ENCODE assay signal across 17 cellular contexts in genomic region chr14:68888025-68888850, GRCh38.
DNase-seq lines count a peak whose midpoint lies in the region; ATAC-seq, FAIRE-seq and TF ChIP-seq lines count a peak whose summit lies in the region.
"Had no signal": no experiment of that assay in that cellular context is flagged by ENCODE, and none has a peak within 500 bp of the region (broad histone marks: within the 10 kb centered on the region; RNA-seq: fewer than 3 reads in every experiment).

No MANE protein-coding gene starts in this region.

- no peak overlapping the region for H2BK5ac ChIP-seq in H1 (ENCODE audit: low read depth, low read length)

- no peak overlapping the region for H4K5ac ChIP-seq in H1 (ENCODE audit: insufficient read length, low read depth, low read length)

- H3K79me1 ChIP-seq in H1 (ENCODE audit: low read depth, low read length), result peaks cover 4% of the 10 kb centered on the region; the same call in 1 of the 2 replicates

- H2AFZ ChIP-seq in H1 (ENCODE audit: low read length), result no peak overlapping the region
- H2AFZ ChIP-seq in HepG2 (ENCODE audit: low read length), result no peak overlapping the region
- no peak overlapping the region for H2AFZ ChIP-seq in PC-3 (ENCODE audit: low read length)

- no peak overlapping the region for H2BK15ac ChIP-seq in H1 (ENCODE audit: low read length)

- H3K9ac ChIP-seq in H1 (replicated peaks in 1 of 4; ENCODE audit: extremely low read depth in 1 of 4, low read depth in 3 of 4, low read length in 3 of 4) (no peak overlapping the region), HepG2 (ENCODE audit: insufficient read depth, low read depth, low read length) (no peak overlapping the region), PC-3 (ENCODE audit: low read length) (no peak overlapping the region)

- H2BK120ac ChIP-seq in H1 (replicated peaks; ENCODE audit: low read depth, low read length), result no peak overlapping the region

- no peak overlapping the region for H3K14ac ChIP-seq in H1 (ENCODE audit: insufficient read length)

- H3K9me2 ChIP-seq in PC-3 (replicated peaks; ENCODE audit: low read length), result no peaks in the 10 kb centered on the region

- no peak overlapping the region for H3K56ac ChIP-seq in H1 (replicated peaks; ENCODE audit: insufficient read length, low read depth, low read length)

- ATAC-seq in HepG2, result no peak
- no peak for ATAC-seq in PC-3
- ATAC-seq in GM19455 (IDR thresholded peaks at IDR 0.05; ENCODE audit: unreplicated experiment), result no peak
- ATAC-seq in HG03196 (IDR thresholded peaks at IDR 0.05; ENCODE audit: unreplicated experiment), result no peak

- H3K4me1 ChIP-seq in H1 (replicated peaks in 1 of 4; ENCODE audit: control insufficient read depth in 3 of 4, insufficient read depth in 4 of 4, low read length in 3 of 4) (no peaks in the 10 kb centered on the region), HepG2 (ENCODE audit: insufficient read depth, low read length) (peaks cover 35% of the 10 kb centered on the region), stomach (peaks cover 0 to 41% (median 6%) of the 10 kb centered on the region in 4 donors), PC-3 (ENCODE audit: insufficient read depth, low read length) (peaks cover 25% of the 10 kb centered on the region)
- H3K4me1 ChIP-seq: suprapubic skin had no signal

- POLR2A ChIA-PET in H1 (lab: Charles Lee; ENCODE audit: partially characterized antibody), result interaction anchor here (0.6 to 1.8 kb wide), 4 partner anchors 9 to 90 kb away, joined by 3 to 6 read pairs (median 4); no protein-coding TSS in a partner anchor
- POLR2A ChIA-PET in HepG2 (lab: Yijun Ruan, JAX), result no interaction called here
- POLR2A ChIA-PET in PC-3 (lab: Charles Lee; ENCODE audit: unreplicated experiment), result no interaction called here

- H3K4me3 ChIP-seq in H1 (ENCODE audit: extremely low read depth in 1 of 4, insufficient read depth in 2 of 4, low read depth in 3 of 4, low read length in 4 of 4) (no peak overlapping the region), HepG2 (replicated peaks in 1 of 3; ENCODE audit: insufficient read depth in 1 of 3, low read depth in 2 of 3, low read length in 3 of 3) (no peak overlapping the region), stomach (no peak overlapping the region), PC-3 (ENCODE audit: low read length) (no peak overlapping the region)
- H3K4me3 ChIP-seq: lung, suprapubic skin had no signal

- no peak overlapping the region for H3K18ac ChIP-seq in H1 (ENCODE audit: extremely low read depth, low read length)

- H3K9me3 ChIP-seq in H1 (ENCODE audit: insufficient read depth in 2 of 2, low read depth in 1 of 2, low read length in 1 of 2) (no peaks in the 10 kb centered on the region), HepG2 (ENCODE audit: low read length) (no peaks in the 10 kb centered on the region), stomach (no peaks in the 10 kb centered on the region), PC-3 (ENCODE audit: low read length) (no peaks in the 10 kb centered on the region)
- H3K9me3 ChIP-seq: suprapubic skin had no signal

- H3K36me3 ChIP-seq in H1 (ENCODE audit: control insufficient read depth in 2 of 4, insufficient read depth in 4 of 4, low read length in 3 of 4) (peaks cover 26 to 83% (median 66%) of the 10 kb centered on the region in 4 experiments), HepG2 (replicated peaks in 1 of 2; ENCODE audit: control insufficient read depth in 1 of 2, insufficient read depth in 2 of 2, low read length in 2 of 2) (peaks cover 45 to 81% of the 10 kb centered on the region in 2 experiments), stomach (peaks cover 70 to 93% (median 91%) of the 10 kb centered on the region in 4 donors), PC-3 (ENCODE audit: low read depth, low read length) (peaks cover 81% of the 10 kb centered on the region)

- no peak overlapping the region for H2AK5ac ChIP-seq in H1 (ENCODE audit: low read depth, low read length)

- TF ChIP-seq RAD21 in H1 (IDR thresholded peaks at IDR 0.05 in 1 of 2, conservative IDR thresholded peaks at IDR 0.05 in 1 of 2; ENCODE audit: low read depth in 2 of 2, low read length in 2 of 2) (no peak), HepG2 (CRISPR knock-in tag; IDR thresholded peaks at IDR 0.05) (no peak)

- intact Hi-C loops in HepG2 (cut with micrococcal nuclease; ENCODE audit: unreplicated experiment) (no loop called here), stomach (cut with DNase I; ENCODE audit: low total_unique reads) (no loop called here), PC-3 (cut with micrococcal nuclease) (no loop called here)

- H2BK20ac ChIP-seq in H1 (ENCODE audit: low read length), result no peak overlapping the region

- peaks cover 9% of the 10 kb centered on the region for H3F3A ChIP-seq in PC-3 (ENCODE audit: low read length, unreplicated experiment)

- no peak overlapping the region for H4K8ac ChIP-seq in H1 (ENCODE audit: extremely low read depth, insufficient read depth, low read length)

- WGBS in H1 (ENCODE audit: extremely low coverage in 1 of 2, insufficient coverage in 1 of 2, insufficient read length in 1 of 2, insufficient replicate concordance in 2 of 2, low coverage in 1 of 2, low lambda C conversion rate in 2 of 2, missing lambda C conversion rate in 1 of 2), 2 experiments, result 90% methylated on average over 20 of the region's 20 CpGs; no CpG with 5 or more reads in 1 of the 2 experiments
- WGBS in HepG2 (ENCODE audit: low lambda C conversion rate), result 98% methylated on average over 19 of the region's 20 CpGs
- 88 to 93% (median 90%) methylated on average over 18 to 20 of the region's 20 CpGs for WGBS in stomach, 5 donors

- CTCF ChIA-PET in H1 (lab: Charles Lee; ENCODE audit: partially characterized antibody) (interaction anchor here (0.8 to 2.3 kb wide), 4 partner anchors 19 to 38 kb away, joined by 3 to 6 read pairs (median 4); no protein-coding TSS in a partner anchor), HepG2 (lab: Yijun Ruan, JAX; ENCODE audit: low intra/inter-chr PET ratio, low total read pairs) (no interaction called here), PC-3 (lab: Charles Lee) (no interaction called here)

- FAIRE-seq in H1 (lab: Jason Lieb, UNC) (no peak), HepG2 (lab: Jason Lieb, UNC) (no peak)

- H3K27me3 ChIP-seq in H1 (replicated peaks in 1 of 4; ENCODE audit: control insufficient read depth in 3 of 4, extremely low read depth in 1 of 4, insufficient read depth in 3 of 4, low read length in 3 of 4) (no peaks in the 10 kb centered on the region), HepG2 (ENCODE audit: control insufficient read depth in 1 of 2, insufficient read depth in 2 of 2, low read length in 2 of 2) (no peaks in the 10 kb centered on the region), stomach (no peaks in the 10 kb centered on the region), PC-3 (ENCODE audit: low read length) (no peaks in the 10 kb centered on the region)
- H3K27me3 ChIP-seq: suprapubic skin had no signal

- H3K79me2 ChIP-seq in H1 (ENCODE audit: control insufficient read depth in 1 of 2, insufficient read depth in 2 of 2, low read length in 2 of 2) (no peaks in the 10 kb centered on the region), HepG2 (ENCODE audit: insufficient read depth, low read length) (no peaks in the 10 kb centered on the region), PC-3 (ENCODE audit: low read length) (no peaks in the 10 kb centered on the region)

- no TSS peak for BruUV-seq in HepG2 (replicated peaks; lab: Mats Ljungman, UMichigan)
- BruUV-seq in PC-3 (replicated peaks; lab: Mats Ljungman, UMichigan), result no TSS peak

- peak overlapping the region; percentile 8 for H3K27ac ChIP-seq in angular gyrus (ENCODE audit: low read depth, low read length)
- 0 out of 2 replicates have a peak overlapping the region, but pooled peaks have one; percentile 5 for H3K27ac ChIP-seq in H1 (ENCODE audit: low read depth, low read length)
- no peak overlapping the region for H3K27ac ChIP-seq in HepG2 (ENCODE audit: extremely low read length, insufficient read depth, low read length)
- H3K27ac ChIP-seq in stomach, result peak overlapping the region in 3 of 5 donors; percentile 37 to 76 (median 56)
- no peak overlapping the region for H3K27ac ChIP-seq in PC-3 (ENCODE audit: low read length)
- H3K27ac ChIP-seq: suprapubic skin, VCaP had no signal

- no peak overlapping the region for H4K91ac ChIP-seq in H1 (replicated peaks; ENCODE audit: insufficient read length, low read length)

- no peak for TF ChIP-seq CTCF in H1 (IDR thresholded peaks at IDR 0.05; ENCODE audit: control extremely low read depth in 1 of 3, insufficient read depth in 1 of 3, low read depth in 1 of 3, low read length in 3 of 3)
- TF ChIP-seq CTCF in HepG2 (CRISPR knock-in tag; IDR thresholded peaks at IDR 0.05), result no peak
- no peak for TF ChIP-seq CTCF in stomach (IDR thresholded peaks at IDR 0.05)
- TF ChIP-seq CTCF in PC-3 (conservative IDR thresholded peaks at IDR 0.05; ENCODE audit: low read depth, low read length), result no peak

- no peak for TF ChIP-seq EP300 in H1 (IDR thresholded peaks at IDR 0.05; ENCODE audit: borderline replicate concordance in 1 of 2, low read depth in 2 of 2, low read length in 2 of 2)
- TF ChIP-seq EP300 in HepG2 (IDR thresholded peaks at IDR 0.05; ENCODE audit: low read depth in 2 of 2, low read length in 2 of 2), result no peak
- TF ChIP-seq EP300 in HepG2 (CRISPR knock-in tag; IDR thresholded peaks at IDR 0.05; ENCODE audit: borderline replicate concordance), result no peak
- no peak for TF ChIP-seq EP300 in stomach (IDR thresholded peaks at IDR 0.05)

- in situ Hi-C loops in HepG2 (cut with HindIII; ENCODE audit: extremely low pct_ligation_motif_present, low pct_unique_long_range_greater_than_20kb), result no loop called here

- no peaks in the 10 kb centered on the region for H3K23me2 ChIP-seq in H1 (ENCODE audit: low read depth, low read length)

- no peak overlapping the region for H3K23ac ChIP-seq in H1 (ENCODE audit: insufficient read length)

- H4K20me1 ChIP-seq in H1 (replicated peaks in 1 of 2; ENCODE audit: control insufficient read depth in 1 of 2, insufficient read depth in 2 of 2, low read length in 2 of 2) (peaks cover 0 to 5% of the 10 kb centered on the region in 2 experiments), HepG2 (ENCODE audit: insufficient read depth, low read length) (no peaks in the 10 kb centered on the region), PC-3 (ENCODE audit: low read length) (0 out of 2 replicates have a peak, but pooled peaks cover 7% of the 10 kb centered on the region)

- no peak overlapping the region for H2BK12ac ChIP-seq in H1 (ENCODE audit: low read depth, low read length)

- TF ChIP-seq POLR2A in H1 (IDR thresholded peaks at IDR 0.05; ENCODE audit: control extremely low read depth in 1 of 2, low read depth in 2 of 2, low read length in 2 of 2) (no peak), HepG2 (IDR thresholded peaks at IDR 0.05; ENCODE audit: insufficient read depth in 1 of 2, low read depth in 2 of 2, low read length in 2 of 2) (no peak), stomach (IDR thresholded peaks at IDR 0.05) (no peak)

- no peak overlapping the region for H3K4me2 ChIP-seq in H1 (ENCODE audit: insufficient read depth in 1 of 2, low read depth in 2 of 2, low read length in 2 of 2)
- H3K4me2 ChIP-seq in HepG2 (ENCODE audit: low read depth, low read length), result no peak overlapping the region
- H3K4me2 ChIP-seq in PC-3 (ENCODE audit: low read length), result no peak overlapping the region

- H3K4ac ChIP-seq in H1 (replicated peaks; ENCODE audit: insufficient read length, low read depth, low read length), result no peak overlapping the region

- DNase-seq in H1 (ENCODE audit: low read depth in 1 of 2, low spot score in 2 of 2) (no peak), HepG2 (ENCODE audit: low spot score) (no peak), stomach (no peak), PC-3 (no peak)
- no peak for DNase-seq in stimulated activated CD4-positive, alpha-beta T cell treated with anti-CD3 and anti-CD28 coated beads, Interleukin-2, amount 100 ng/mL, for 48 hours
- DNase-seq: activated naive CD4-positive, alpha-beta T cell treated with anti-CD3 and anti-CD28 coated beads for 36 hours; KBM-7; NCI-H1417; NCI-H446 treated with DMSO at 0.1 percent for 48 hours; OCI-M1; SW 1271 had no signal

Comparison
In these comparisons a context has a peak if more than half of its experiments do, and no peak if none do; other contexts are left out.
1. H3K27ac ChIP-seq: peak in angular gyrus (single experiment), H1 (single experiment) and stomach (3 of 5); none in HepG2 (single experiment) and PC-3 (single experiment).